Comparison of ENCODE assay signal across 20 cellular contexts in genomic region chr10:44775402-44775741, GRCh38.
DNase-seq lines count a peak whose midpoint lies in the region; ATAC-seq and TF ChIP-seq lines count a peak whose summit lies in the region.
"Had no signal": no experiment of that assay in that cellular context is flagged by ENCODE, and none has a peak within 500 bp of the region (broad histone marks: within the 10 kb centered on the region; RNA-seq: fewer than 3 reads in every experiment).

No MANE protein-coding gene starts in this region.

- no peaks in the 10 kb centered on the region for H3K9me3 ChIP-seq in right atrium auricular region
- peaks cover 0 to 1% of the 10 kb centered on the region in 2 donors for H3K9me3 ChIP-seq in neuronal stem cell (replicated peaks in 1 of 2; ENCODE audit: control insufficient read depth in 2 of 2, insufficient read depth in 1 of 2, low read depth in 1 of 2, low read length in 2 of 2)
- H3K9me3 ChIP-seq: BE2C; BLaER1 treated with 17β-estradiol and CSF1 and Interleukin-3, amounts not matched to agents 10 nM and 100 nM had no signal

- no peak overlapping the region for H3K27ac Mint-ChIP-seq in stimulated activated memory B cell treated with anti-CD40 and anti-IgM and Interleukin-4, amounts not matched to agents 10 μg/mL and 1 μg/mL and 100 μg/mL, for 72 hours
- H3K27ac Mint-ChIP-seq: CD4-positive, alpha-beta T cell; CD8-positive, alpha-beta memory T cell; H9 had no signal

- peak overlapping the region; percentile 82 for H2BK15ac ChIP-seq in neuronal stem cell (ENCODE audit: low read length)

- peak overlapping the region; percentile 68 for H2BK120ac ChIP-seq in neuronal stem cell (ENCODE audit: low read depth, low read length)

- H3K23ac ChIP-seq in neuronal stem cell (ENCODE audit: low read depth, low read length, poor library complexity), result peak overlapping the region; percentile 68

- H3K18ac ChIP-seq in neuronal stem cell (ENCODE audit: low read length), result peak overlapping the region; percentile 19

- no peak overlapping the region for H2BK12ac ChIP-seq in neuronal stem cell (ENCODE audit: low read length)

- no peak overlapping the region for H3K9ac ChIP-seq in neuronal stem cell (ENCODE audit: low read depth, low read length, poor library complexity)
- H3K9ac ChIP-seq: BLaER1 treated with 17β-estradiol and CSF1 and Interleukin-3, amounts not matched to agents 10 nM and 100 nM; GM23248 had no signal

- no peak overlapping the region for H2BK5ac ChIP-seq in neuronal stem cell (ENCODE audit: low read length)

- no peak overlapping the region for H3K4me3 Mint-ChIP-seq in stimulated activated memory B cell treated with anti-CD40 and anti-IgM and Interleukin-4, amounts not matched to agents 10 μg/mL and 1 μg/mL and 100 μg/mL, for 72 hours
- H3K4me3 Mint-ChIP-seq: CD14-positive monocyte; CD4-positive, alpha-beta T cell; CD8-positive, alpha-beta memory T cell; H9 had no signal

- no peaks in the 10 kb centered on the region for H3K9me3 Mint-ChIP-seq in stimulated activated memory B cell treated with anti-CD40 and anti-IgM and Interleukin-4, amounts not matched to agents 10 μg/mL and 1 μg/mL and 100 μg/mL, for 72 hours
- H3K9me3 Mint-ChIP-seq: CD4-positive, alpha-beta T cell; CD8-positive, alpha-beta memory T cell; H9 had no signal

- H3K4me2 ChIP-seq in neuronal stem cell (ENCODE audit: insufficient read depth, low read length, poor library complexity, severe bottlenecking), result no peak overlapping the region
- H3K4me2 ChIP-seq: BLaER1 treated with 17β-estradiol and CSF1 and Interleukin-3, amounts not matched to agents 10 nM and 100 nM had no signal

- H3K27ac ChIP-seq in right atrium auricular region (no peak overlapping the region), neuronal stem cell (replicated peaks; ENCODE audit: low read length) (no peak overlapping the region)
- H3K27ac ChIP-seq: 22Rv1; BLaER1 treated with 17β-estradiol and CSF1 and Interleukin-3, amounts not matched to agents 10 nM and 100 nM; GM23248 had no signal

- peak overlapping the region; percentile 54 for H3K4ac ChIP-seq in neuronal stem cell (ENCODE audit: low read length)

- no peak overlapping the region for H2AFZ ChIP-seq in neuronal stem cell (ENCODE audit: low read length)
- H2AFZ ChIP-seq: GM23248 had no signal

- H3K27me3 Mint-ChIP-seq in stimulated activated memory B cell treated with anti-CD40 and anti-IgM and Interleukin-4, amounts not matched to agents 10 μg/mL and 1 μg/mL and 100 μg/mL, for 72 hours, result peaks cover 9% of the 10 kb centered on the region

- no peak overlapping the region for H3K14ac ChIP-seq in neuronal stem cell (ENCODE audit: low read length)

- H3K36me3 ChIP-seq in right atrium auricular region (no peaks in the 10 kb centered on the region), neuronal stem cell (replicated peaks in 1 of 2; ENCODE audit: control insufficient read depth in 2 of 2, insufficient read depth in 2 of 2, low read length in 2 of 2) (no peaks in the 10 kb centered on the region)
- H3K36me3 ChIP-seq: BE2C; BLaER1 treated with 17β-estradiol and CSF1 and Interleukin-3, amounts not matched to agents 10 nM and 100 nM had no signal

- H3K36me3 Mint-ChIP-seq in stimulated activated memory B cell treated with anti-CD40 and anti-IgM and Interleukin-4, amounts not matched to agents 10 μg/mL and 1 μg/mL and 100 μg/mL, for 72 hours, result no peaks in the 10 kb centered on the region
- H3K36me3 Mint-ChIP-seq: CD14-positive monocyte; CD8-positive, alpha-beta memory T cell had no signal

- no CpG with 5 or more reads among the region's 6 CpGs for WGBS in neuronal stem cell (ENCODE audit: extremely low coverage in 2 of 2, insufficient read length in 2 of 2, insufficient replicate concordance in 1 of 2), 2 donors

- H3K4me3 ChIP-seq in right atrium auricular region (no peak overlapping the region), neuronal stem cell (ENCODE audit: low read length in 2 of 2) (no peak overlapping the region)
- H3K4me3 ChIP-seq: BLaER1 treated with 17β-estradiol and CSF1 and Interleukin-3, amounts not matched to agents 10 nM and 100 nM; GM23248 had no signal

- H3K79me1 ChIP-seq in neuronal stem cell (ENCODE audit: low read depth, low read length), result no peaks in the 10 kb centered on the region

- ATAC-seq in Right ventricle myocardium inferior (peak; percentile 5), left lobe of liver (no peak)
- peak; percentile 32 for ATAC-seq in stimulated activated memory B cell treated with anti-CD40 and anti-IgM and Interleukin-4, amounts not matched to agents 10 μg/mL and 1 μg/mL and 100 μg/mL, for 72 hours
- ATAC-seq: HCT116 had no signal

- H4K91ac ChIP-seq in neuronal stem cell (ENCODE audit: low read depth, low read length, poor library complexity), result no peak overlapping the region

- intact Hi-C loops in Right ventricle myocardium inferior (cut with DNase I), result no loop called here

- H4K8ac ChIP-seq in neuronal stem cell (ENCODE audit: low read depth, low read length), result no peak overlapping the region

- no peaks in the 10 kb centered on the region for H3K4me1 Mint-ChIP-seq in stimulated activated memory B cell treated with anti-CD40 and anti-IgM and Interleukin-4, amounts not matched to agents 10 μg/mL and 1 μg/mL and 100 μg/mL, for 72 hours
- H3K4me1 Mint-ChIP-seq: CD14-positive monocyte; CD8-positive, alpha-beta memory T cell had no signal

- no peak for DNase-seq in Right ventricle myocardium inferior (ENCODE audit: missing footprints)
- DNase-seq in right atrium auricular region (ENCODE audit: low spot score), result no peak
- DNase-seq in left lobe of liver (ENCODE audit: low spot score), result peak; percentile 33
- DNase-seq in neuronal stem cell (ENCODE audit: low spot score), result no peak
- no peak for DNase-seq in activated gamma-delta T cell treated with Interleukin-2 at 50 U/mL for 16 hours
- no peak for DNase-seq in activated CD4-positive, alpha-beta T cell treated with anti-CD3 and anti-CD28 coated beads for 48 hours
- DNase-seq in AG20443 (ENCODE audit: low spot score), result no peak
- DNase-seq: AML-193; BE2C; CD4-positive, alpha-beta T cell; CD8-positive, alpha-beta memory T cell; DMS 273 treated with DMSO at 0.1 percent for 48 hours; GF-D8; H9 had no signal

- H3K4me1 ChIP-seq in right atrium auricular region (no peaks in the 10 kb centered on the region), neuronal stem cell (ENCODE audit: control insufficient read depth in 2 of 2, insufficient read depth in 1 of 2, low read depth in 1 of 2, low read length in 2 of 2) (no peaks in the 10 kb centered on the region)
- H3K4me1 ChIP-seq: BE2C; BLaER1 treated with 17β-estradiol and CSF1 and Interleukin-3, amounts not matched to agents 10 nM and 100 nM had no signal

- no peaks in the 10 kb centered on the region for H3K27me3 ChIP-seq in right atrium auricular region
- H3K27me3 ChIP-seq in neuronal stem cell (ENCODE audit: control insufficient read depth in 3 of 3, insufficient read depth in 3 of 3, low read depth in 1 of 3, low read length in 3 of 3), result no peaks in the 10 kb centered on the region
- H3K27me3 ChIP-seq: BE2C; BLaER1 treated with 17β-estradiol and CSF1 and Interleukin-3, amounts not matched to agents 10 nM and 100 nM had no signal

- no peak overlapping the region for H2AK5ac ChIP-seq in neuronal stem cell (ENCODE audit: low read depth, low read length)

- TF ChIP-seq CTCF in right atrium auricular region (IDR thresholded peaks at IDR 0.05), result no peak
